ENCODE assay signal across 8 cellular contexts in genomic region chr2:127885341-127885740, GRCh38. TPM values are rescaled to one million over a fixed set of nuclear protein-coding genes. Genes with fewer than 3 reads are reported as not detected.
DNase-seq lines count a peak whose midpoint lies in the region; ATAC-seq and TF ChIP-seq lines count a peak whose summit lies in the region.
"Not testable (repeated sequence)": the region's sequence is repeated elsewhere in the genome, so short reads cannot be mapped to it uniquely, and the experiment has no call there.

No MANE protein-coding gene starts in this region.

- peak overlapping the region; percentile 38 for H3K4me3 ChIP-seq in CD8-positive, alpha-beta T cell (ENCODE audit: low read depth, low read length)
- H3K4me3 ChIP-seq in SJSA1 (peak overlapping the region; percentile 51), epithelial cell of proximal tubule (ENCODE audit: low read depth, low read length) (peak overlapping the region; percentile 61), mesodermal cell (ENCODE audit: extremely low read depth, insufficient read depth, low read length, poor library complexity, severe bottlenecking) (peak overlapping the region; percentile 61)

- POLR2A ChIA-PET in CD8-positive, alpha-beta T cell (lab: Charles Lee): not testable (repeated sequence)

- peak overlapping the region; percentile 87 for H3K27ac Mint-ChIP-seq in CD8-positive, alpha-beta T cell
- peak overlapping the region; percentile 95 for H3K27ac Mint-ChIP-seq in activated T-helper 1 cell treated with anti-CD3 and anti-CD28 coated beads, Interleukin-12 subunit alpha, Interleukin-12 subunit beta, Interleukin-2, Interleukin-4 antibody, amounts not matched to agents 30 ng/mL and 10 ng/mL and 1 ng/mL, durations not matched to agents 14 hours and 24 hours and 36 hours

- H3K27me3 ChIP-seq in CD8-positive, alpha-beta T cell (ENCODE audit: insufficient read depth, low read length); SJSA1 (replicated peaks): not testable (repeated sequence)

- H3K36me3 ChIP-seq in CD8-positive, alpha-beta T cell (ENCODE audit: insufficient read depth, low read length): not testable (repeated sequence)
- H3K36me3 ChIP-seq in SJSA1: peaks cover 40% of the 10 kb centered on the region
- peaks cover 38% of the 10 kb centered on the region for H3K36me3 ChIP-seq in mesodermal cell (ENCODE audit: control insufficient read depth, insufficient read depth, low read length)

- no CpG with 5 or more reads among the region's 48 CpGs for WGBS in mesodermal cell (ENCODE audit: insufficient coverage in 2 of 2), 2 experiments

- peaks cover 22% of the 10 kb centered on the region for H3K4me1 ChIP-seq in CD8-positive, alpha-beta T cell (ENCODE audit: insufficient read depth, low read length)
- H3K4me1 ChIP-seq in SJSA1 (replicated peaks): peaks cover 30% of the 10 kb centered on the region
- H3K4me1 ChIP-seq in mesodermal cell (ENCODE audit: control insufficient read depth, insufficient read depth, low read length, poor library complexity, severe bottlenecking): not testable (repeated sequence)

- DNase-seq in CD8-positive, alpha-beta T cell: peak; percentile 6 to 63 (median 48)
- DNase-seq in SJSA1 (ENCODE audit: low read depth in 1 of 2, low spot score in 2 of 2): peak in 1 of 2 experiments; percentile 71
- DNase-seq in activated T-helper 1 cell treated with anti-CD3 and anti-CD28 coated beads, Interleukin-12 subunit alpha, Interleukin-12 subunit beta, Interleukin-2, Interleukin-4 antibody, amounts not matched to agents 30 ng/mL and 10 ng/mL and 1 ng/mL, durations not matched to agents 14 hours and 24 hours and 36 hours (ENCODE audit: low spot score); epithelial cell of proximal tubule (ENCODE audit: low read depth): not testable (repeated sequence)
- peak in 2 of 3 donors; percentile 11 for DNase-seq in stimulated activated CD4-positive, alpha-beta T cell treated with anti-CD3 and anti-CD28 coated beads, TNF-alpha, amount 100 ng/mL, for 1 hour (ENCODE audit: low read depth in 3 of 3, low spot score in 1 of 3)

- ATAC-seq in CD8-positive, alpha-beta T cell: peak; percentile 15
- peak; percentile 34 for ATAC-seq in GM21528 (IDR thresholded peaks at IDR 0.05; ENCODE audit: low FRiP score, unreplicated experiment)
- peak; percentile 15 for ATAC-seq in HG03442 (IDR thresholded peaks at IDR 0.05; ENCODE audit: unreplicated experiment)

- peak overlapping the region; percentile 86 for H3K4me3 Mint-ChIP-seq in CD8-positive, alpha-beta T cell
- peak overlapping the region; percentile 98 for H3K4me3 Mint-ChIP-seq in activated T-helper 1 cell treated with anti-CD3 and anti-CD28 coated beads, Interleukin-12 subunit alpha, Interleukin-12 subunit beta, Interleukin-2, Interleukin-4 antibody, amounts not matched to agents 30 ng/mL and 10 ng/mL and 1 ng/mL, durations not matched to agents 14 hours and 24 hours and 36 hours

- CTCF ChIA-PET in CD8-positive, alpha-beta T cell (lab: Charles Lee): not testable (repeated sequence)

- peaks cover 42% of the 10 kb centered on the region for H3K36me3 Mint-ChIP-seq in CD8-positive, alpha-beta T cell
- H3K36me3 Mint-ChIP-seq in activated T-helper 1 cell treated with anti-CD3 and anti-CD28 coated beads, Interleukin-12 subunit alpha, Interleukin-12 subunit beta, Interleukin-2, Interleukin-4 antibody, amounts not matched to agents 30 ng/mL and 10 ng/mL and 1 ng/mL, durations not matched to agents 14 hours and 24 hours and 36 hours (ENCODE audit: low read depth): peaks cover 27% of the 10 kb centered on the region

- H3K9me3 Mint-ChIP-seq in CD8-positive, alpha-beta T cell; activated T-helper 1 cell treated with anti-CD3 and anti-CD28 coated beads, Interleukin-12 subunit alpha, Interleukin-12 subunit beta, Interleukin-2, Interleukin-4 antibody, amounts not matched to agents 30 ng/mL and 10 ng/mL and 1 ng/mL, durations not matched to agents 14 hours and 24 hours and 36 hours: not testable (repeated sequence)

- peak; percentile 20 for TF ChIP-seq CTCF in CD8-positive, alpha-beta T cell (IDR thresholded peaks at IDR 0.05)
- TF ChIP-seq CTCF in epithelial cell of proximal tubule (conservative IDR thresholded peaks at IDR 0.05; ENCODE audit: low read depth, low read length): not testable (repeated sequence)

- peaks cover 61% of the 10 kb centered on the region for H3K4me1 Mint-ChIP-seq in CD8-positive, alpha-beta T cell (ENCODE audit: low read depth)
- peaks cover 41% of the 10 kb centered on the region for H3K4me1 Mint-ChIP-seq in activated T-helper 1 cell treated with anti-CD3 and anti-CD28 coated beads, Interleukin-12 subunit alpha, Interleukin-12 subunit beta, Interleukin-2, Interleukin-4 antibody, amounts not matched to agents 30 ng/mL and 10 ng/mL and 1 ng/mL, durations not matched to agents 14 hours and 24 hours and 36 hours (ENCODE audit: low read depth)

- H3K9me3 ChIP-seq in CD8-positive, alpha-beta T cell (ENCODE audit: low read length); SJSA1 (replicated peaks); mesodermal cell (ENCODE audit: control insufficient read depth, low read length): not testable (repeated sequence)

- intact Hi-C loops in CD8-positive, alpha-beta T cell (cut with DNase I, micrococcal nuclease): loop anchor here in 1 of 2 experiments (2.0 kb wide), 1 partner anchor 141 kb away; no protein-coding TSS in a partner anchor
- intact Hi-C loops in activated T-helper 1 cell treated with anti-CD3 and anti-CD28 coated beads, Interleukin-12 subunit alpha, Interleukin-12 subunit beta, Interleukin-2, Interleukin-4 antibody, amounts not matched to agents 30 ng/mL and 10 ng/mL and 1 ng/mL, durations not matched to agents 14 hours and 24 hours and 36 hours (cut with micrococcal nuclease): loop anchor here (10.0 kb wide), 2 partner anchors 349 to 439 kb away; no protein-coding TSS in a partner anchor

- not testable (repeated sequence) for H3K27ac ChIP-seq in CD8-positive, alpha-beta T cell (ENCODE audit: low read depth, low read length)
- H3K27ac ChIP-seq in SJSA1 (peak overlapping the region; percentile 57; the same call in 1 of the 2 replicates), mesodermal cell (ENCODE audit: low read depth, low read length, severe bottlenecking) (peak overlapping the region; percentile 91)

- not testable (repeated sequence) for H3K27me3 Mint-ChIP-seq in CD8-positive, alpha-beta T cell (ENCODE audit: low read depth); activated T-helper 1 cell treated with anti-CD3 and anti-CD28 coated beads, Interleukin-12 subunit alpha, Interleukin-12 subunit beta, Interleukin-2, Interleukin-4 antibody, amounts not matched to agents 30 ng/mL and 10 ng/mL and 1 ng/mL, durations not matched to agents 14 hours and 24 hours and 36 hours (ENCODE audit: insufficient read depth)

RNA-seq across cellular contexts. Expression of gene AMMECR1L, which starts 0.4 kb away (rescaled TPM):
- 10 to 100 TPM in 1 of 2 experiments, 1 to 10 TPM in 1; 9.2 to 10.3 TPM for total RNA-seq in CD8-positive, alpha-beta T cell
- 15.7 and 18.9 TPM in 2 replicates for total RNA-seq in SJSA1 (2014; rRNA removed; shearing (Covaris generic))
- total RNA-seq in activated T-helper 1 cell treated with anti-CD3 and anti-CD28 coated beads, Interleukin-12 subunit alpha, Interleukin-12 subunit beta, Interleukin-2, Interleukin-4 antibody, amounts not matched to agents 30 ng/mL and 10 ng/mL and 1 ng/mL, durations not matched to agents 14 hours and 24 hours and 36 hours: 21.6 and 22.2 TPM in 2 replicates
- total RNA-seq in epithelial cell of proximal tubule: 10.7 and 14.0 TPM in 2 replicates
- polyA plus RNA-seq in mesodermal cell (2013, experiment 1 of 2): 18.7 TPM
- 17.8 TPM for polyA plus RNA-seq in mesodermal cell (2013, experiment 2 of 2)

RNA-seq across cellular contexts. Expression of gene POLR2D, which starts 27.4 kb away (rescaled TPM):
- total RNA-seq in CD8-positive, alpha-beta T cell: 10 to 100 TPM; 35.6 to 38.6 TPM
- total RNA-seq in SJSA1 (2014; rRNA removed; shearing (Covaris generic)): 25.2 and 25.8 TPM in 2 replicates
- 78.3 and 79.8 TPM in 2 replicates for total RNA-seq in activated T-helper 1 cell treated with anti-CD3 and anti-CD28 coated beads, Interleukin-12 subunit alpha, Interleukin-12 subunit beta, Interleukin-2, Interleukin-4 antibody, amounts not matched to agents 30 ng/mL and 10 ng/mL and 1 ng/mL, durations not matched to agents 14 hours and 24 hours and 36 hours
- total RNA-seq in epithelial cell of proximal tubule: 19.7 and 25.1 TPM in 2 replicates
- polyA plus RNA-seq in mesodermal cell (2013, experiment 1 of 2): 40.0 TPM
- polyA plus RNA-seq in mesodermal cell (2013, experiment 2 of 2): 37.9 TPM
